In the genomic region with DNA sequence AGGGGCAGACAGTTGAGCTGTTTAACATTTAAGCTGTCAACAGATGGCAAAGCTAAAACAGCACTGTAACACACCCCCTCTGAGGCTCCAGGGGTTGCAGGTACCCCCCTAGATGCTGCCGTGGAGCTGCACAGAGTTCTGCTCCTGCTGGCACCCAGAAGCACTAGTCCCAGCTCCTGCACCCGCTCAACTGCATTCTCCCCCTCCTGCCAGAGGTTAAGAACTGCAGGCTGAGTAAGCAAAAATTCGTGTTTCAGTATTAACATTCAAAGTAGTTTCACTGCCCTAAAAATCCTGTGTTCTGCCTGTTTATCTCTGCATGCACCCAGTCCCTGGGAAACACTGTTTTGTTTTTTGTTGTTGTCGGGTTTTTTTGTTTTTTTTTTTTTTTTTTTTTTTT, we compare ENCODE assay signal across 9 cellular contexts.
A peak's percentile ranks its signal among the peaks of the same experiment; 100 is the strongest.
DNase-seq lines count a peak whose midpoint lies in the region; ATAC-seq, FAIRE-seq and TF ChIP-seq lines count a peak whose summit lies in the region.
"Had no signal": no experiment of that assay in that cellular context is flagged by ENCODE, and none has a peak within 500 bp of the region (broad histone marks: within the 10 kb centered on the region; RNA-seq: fewer than 3 reads in every experiment).

No MANE protein-coding gene starts in this region.

- DNase-seq in D721Med (ENCODE audit: insufficient read length, low spot score) (no peak), glomerular visceral epithelial cell (ENCODE audit: extremely low spot score) (peak; percentile 25), ecto neural progenitor cell (ENCODE audit: low spot score) (no peak), left cardiac atrium (no peak)
- no peak for DNase-seq in activated effector memory CD4-positive, alpha-beta T cell treated with anti-CD3 and anti-CD28 coated beads, Interleukin-2, amount 50 U/mL, for 16 hours

- H3K4me2 ChIP-seq in OCI-LY3 (ENCODE audit: low read length): peak overlapping the region; percentile 42

- H3K4me3 ChIP-seq in OCI-LY3 (ENCODE audit: low read length): no peak overlapping the region

- no peak overlapping the region for H3K9ac ChIP-seq in OCI-LY3 (ENCODE audit: low read length)

- peaks cover 21% of the 10 kb centered on the region for H3K4me1 ChIP-seq in OCI-LY3 (ENCODE audit: low read length)

- H2AFZ ChIP-seq in OCI-LY3 (ENCODE audit: low read depth, low read length): peak overlapping the region; percentile 33; the same call in 1 of the 2 replicates

- FAIRE-seq in D721Med (lab: Jason Lieb, UNC): no peak

- H4K20me1 ChIP-seq in OCI-LY3 (ENCODE audit: insufficient read depth, low read length): no peaks in the 10 kb centered on the region

- no peaks in the 10 kb centered on the region for H3K36me3 ChIP-seq in OCI-LY3 (replicated peaks; ENCODE audit: low read depth, low read length)

- H3K9me3 ChIP-seq in OCI-LY3 (ENCODE audit: insufficient read depth, low read length): no peaks in the 10 kb centered on the region

- H3K79me2 ChIP-seq in OCI-LY3 (ENCODE audit: low read length): no peaks in the 10 kb centered on the region

- peak; percentile 90 for ATAC-seq in GM19023 (IDR thresholded peaks at IDR 0.05; ENCODE audit: unreplicated experiment)
- peak; percentile 78 for ATAC-seq in HG03045 (IDR thresholded peaks at IDR 0.05; ENCODE audit: unreplicated experiment)
- no peak for ATAC-seq in left cardiac atrium

- intact Hi-C loops in left cardiac atrium (cut with DNase I): no loop called here

- peak; percentile 32 for TF ChIP-seq CTCF in D721Med (IDR thresholded peaks at IDR 0.05; ENCODE audit: insufficient read depth, missing control alignments)
- peak; percentile 50 for TF ChIP-seq CTCF in OCI-LY3 (IDR thresholded peaks at IDR 0.05; ENCODE audit: low read depth, low read length)

- no peak overlapping the region for H3K27ac ChIP-seq in OCI-LY3 (ENCODE audit: low read length)
- H3K27ac ChIP-seq: epithelial cell of prostate had no signal

- no peaks in the 10 kb centered on the region for H3K27me3 ChIP-seq in OCI-LY3 (ENCODE audit: low read depth, low read length)

Comparison
In these comparisons a context has a peak if more than half of its experiments do, and no peak if none do; other contexts are left out.
1. ATAC-seq: peak in GM19023 (single experiment) and HG03045 (single experiment); none in left cardiac atrium (0 of 2).